8 cellular contexts compared by ENCODE assay signal in genomic region chr19:35592226-35592625, GRCh38.
DNase-seq lines count a peak whose midpoint lies in the region; ATAC-seq lines count a peak whose summit lies in the region.

No MANE protein-coding gene starts in this region.

- in situ Hi-C loops in KBM-7 (cut with MboI; ENCODE audit: low pct_unique_long_range_greater_than_20kb, low sequenced_read_pairs): no loop called here

- DNase-seq in NOMO-1 treated with DMSO at 0.1 percent for 48 hours (lab: John Stamatoyannopoulos, UW; ENCODE audit: unreplicated experiment) (peak; percentile 8), NOMO-1 treated with dmso at 0.1 percent for 144 hours (lab: John Stamatoyannopoulos, UW; ENCODE audit: unreplicated experiment) (no peak), KBM-7 (peak; percentile 40), inferior parietal cortex (ENCODE audit: extremely low spot score) (peak; percentile 20)
- peak; percentile 16 to 24 for DNase-seq in activated CD4-positive, alpha-beta T cell treated with anti-CD3 and anti-CD28 coated beads, Interleukin-2, amount 50 U/mL, for 48 hours

- ATAC-seq in GM21619 (IDR thresholded peaks at IDR 0.05; ENCODE audit: unreplicated experiment) (no peak), HG03025 (IDR thresholded peaks at IDR 0.05; ENCODE audit: low FRiP score, unreplicated experiment) (no peak), HG02884 (IDR thresholded peaks at IDR 0.05; ENCODE audit: unreplicated experiment) (no peak)
